ENCODE assay signal across 1 cellular context in genomic region chr12:21911832-21912231, GRCh38.
TF ChIP-seq lines count a peak whose summit lies in the region.

No MANE protein-coding gene starts in this region.

TF ChIP-seq in H1, 55 proteins besides CTCF, POLR2A, EP300 and RAD21 (continued from another document):
- TF ChIP-seq CHD7 (IDR thresholded peaks at IDR 0.05; ENCODE audit: insufficient replicate concordance, low read length) (no peak), SP1 (IDR thresholded peaks at IDR 0.05; ENCODE audit: low read depth, low read length) (no peak), KDM1A (IDR thresholded peaks at IDR 0.05; ENCODE audit: borderline replicate concordance, low read length) (no peak), PHF8 (conservative IDR thresholded peaks at IDR 0.05; ENCODE audit: low read depth, low read length) (no peak), POLR2AphosphoS5 (IDR thresholded peaks at IDR 0.05; ENCODE audit: low read depth, low read length) (no peak), E2F6 (IDR thresholded peaks at IDR 0.05) (no peak), SIN3A (conservative IDR thresholded peaks at IDR 0.05 in 1 of 2, IDR thresholded peaks at IDR 0.05 in 1 of 2; ENCODE audit: low read depth in 1 of 2, low read length in 2 of 2) (no peak), SIRT6 (IDR thresholded peaks at IDR 0.05; ENCODE audit: low read length) (no peak), SUZ12 (IDR thresholded peaks at IDR 0.05; ENCODE audit: low read length) (no peak), NANOG (IDR thresholded peaks at IDR 0.05; ENCODE audit: insufficient read depth, low read depth, low read length, poor library complexity, severe bottlenecking) (no peak), TBP (IDR thresholded peaks at IDR 0.05; ENCODE audit: low read depth, low read length) (no peak), RFX5 (IDR thresholded peaks at IDR 0.05; ENCODE audit: borderline replicate concordance, low read depth, low read length) (no peak), JUND (IDR thresholded peaks at IDR 0.05; ENCODE audit: low read length) (no peak), TEAD4 (IDR thresholded peaks at IDR 0.05; ENCODE audit: low read depth, low read length) (no peak), RBBP5 (IDR thresholded peaks at IDR 0.05; ENCODE audit: borderline replicate concordance, low read depth, low read length) (no peak)
TF ChIP-seq in H1: peak in this region for 0.
